Comparison of ENCODE assay signal across 8 cellular contexts in the genomic region with DNA sequence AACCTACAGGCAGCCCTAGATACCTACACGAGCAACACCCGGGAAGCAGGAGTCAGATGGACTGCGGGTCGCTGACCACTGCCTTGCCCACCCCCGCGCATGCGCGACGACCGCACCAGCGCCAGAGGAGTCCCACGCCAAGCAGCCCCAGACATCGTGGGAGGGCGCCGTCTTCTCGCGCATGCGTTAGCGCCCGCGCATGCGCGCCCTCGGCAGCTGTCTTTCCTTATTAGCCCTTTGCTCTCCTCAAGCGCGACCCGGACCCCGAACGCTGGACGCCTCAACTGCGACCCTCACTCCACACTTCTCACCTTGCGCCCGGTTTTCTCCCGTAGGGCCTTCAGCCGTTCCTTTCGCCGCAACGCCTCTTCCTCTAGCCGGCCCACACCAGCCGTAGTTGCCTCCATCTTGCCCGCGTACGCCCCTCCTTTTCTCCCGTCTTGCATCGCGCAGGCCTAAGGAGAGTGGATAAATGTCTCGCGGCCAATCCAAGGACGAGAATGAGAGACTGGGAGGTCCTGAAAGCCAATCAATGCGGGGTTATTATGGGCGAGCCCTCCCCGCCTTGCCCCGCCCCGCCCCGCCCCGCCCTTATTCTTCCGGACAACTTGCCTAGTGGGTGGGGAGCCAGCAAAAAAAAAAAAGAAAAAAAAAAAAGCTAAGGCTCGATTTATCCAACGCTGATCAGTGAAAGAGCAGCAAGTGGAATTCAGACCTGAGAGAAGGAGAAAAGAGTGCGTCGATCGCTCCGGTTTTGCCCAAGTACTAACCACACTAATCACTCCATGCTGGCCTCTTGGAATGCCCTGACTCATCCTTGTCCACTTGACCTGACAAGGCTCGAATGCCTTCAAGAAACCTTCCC. TPM values are rescaled to one million over a fixed set of nuclear protein-coding genes. Genes with fewer than 3 reads are reported as not detected.
DNase-seq lines count a peak whose midpoint lies in the region; ATAC-seq and TF ChIP-seq lines count a peak whose summit lies in the region.

Gene CCDC12, minus strand, starts transcription at position 420 of the 865 bp plus-strand sequence. Its CDS starts 13 bp downstream, at position 407.

- H3K27me3 ChIP-seq in KMS-11 (ENCODE audit: insufficient read depth, low read depth) (no peaks in the 10 kb centered on the region), Peyer's patch (no peaks in the 10 kb centered on the region), esophagus squamous epithelium (no peaks in the 10 kb centered on the region)

- H3K4me1 ChIP-seq in KMS-11 (ENCODE audit: low read depth, poor library complexity, severe bottlenecking) = peaks cover 7% of the 10 kb centered on the region
- H3K4me1 ChIP-seq in Peyer's patch = peaks cover 0 to 61% (median 24%) of the 10 kb centered on the region in 4 donors
- peaks cover 24 to 86% (median 57%) of the 10 kb centered on the region in 3 donors for H3K4me1 ChIP-seq in esophagus squamous epithelium

- peak within 1 kb of the TSS; percentile 41; the same call in 1 of the 2 replicates for H2AFZ ChIP-seq in KMS-11 (ENCODE audit: low read depth)

- peak; percentile 54 for ATAC-seq in GM21723 (IDR thresholded peaks at IDR 0.05; ENCODE audit: unreplicated experiment)
- peak; percentile 77 to 78 for ATAC-seq in activated T-cell treated with anti-CD3 and anti-CD28 coated beads, Interleukin-2, amount 50 U/mL, for 72 hours (replicated peaks in 1 of 2)

- H3K27ac ChIP-seq in KMS-11 (peak within 1 kb of the TSS; percentile 68), Peyer's patch (peak within 1 kb of the TSS; percentile 83 to 93 (median 90)), esophagus squamous epithelium (peak within 1 kb of the TSS; percentile 91 to 99 (median 97))

- peaks cover 78% of the 10 kb centered on the region for H3K4me1 Mint-ChIP-seq in activated T-cell treated with anti-CD3 and anti-CD28 coated beads, Interleukin-2, amount 50 U/mL, for 72 hours (ENCODE audit: low read depth)

- TF ChIP-seq CTCF in KMS-11 (conservative IDR thresholded peaks at IDR 0.05; ENCODE audit: low read depth, low read length) (no peak), Peyer's patch (IDR thresholded peaks at IDR 0.05) (no peak), esophagus squamous epithelium (IDR thresholded peaks at IDR 0.05) (peak in 1 of 6 experiments; percentile 31)

- H3K27ac Mint-ChIP-seq in activated T-cell treated with anti-CD3 and anti-CD28 coated beads, Interleukin-2, amount 50 U/mL, for 72 hours = peak within 1 kb of the TSS; percentile 97

- H3K4me3 ChIP-seq in KMS-11 (IDR thresholded peaks at IDR 0.05; ENCODE audit: insufficient read depth, low read depth, low read length) (no peak within 1 kb of the TSS), Peyer's patch (peak within 1 kb of the TSS; percentile 63 to 86 (median 78)), esophagus squamous epithelium (peak within 1 kb of the TSS; percentile 45 to 83 (median 74))

- H3K4me2 ChIP-seq in KMS-11 = peak within 1 kb of the TSS; percentile 63

- peaks cover 52% of the 10 kb centered on the region for H3K79me2 ChIP-seq in KMS-11 (ENCODE audit: insufficient read depth, low read depth)

- H4K20me1 ChIP-seq in KMS-11 (ENCODE audit: insufficient read depth) = no peaks in the 10 kb centered on the region

- H3K27me3 Mint-ChIP-seq in activated T-cell treated with anti-CD3 and anti-CD28 coated beads, Interleukin-2, amount 50 U/mL, for 72 hours (ENCODE audit: low read depth) = no peaks in the 10 kb centered on the region

- H3K9ac ChIP-seq in KMS-11 = peak within 1 kb of the TSS; percentile 80

- TF ChIP-seq POLR2A in Peyer's patch (IDR thresholded peaks at IDR 0.05) = peak; percentile 83 to 86
- TF ChIP-seq POLR2A in esophagus squamous epithelium (IDR thresholded peaks at IDR 0.05) = peak in 3 of 4 donors; percentile 50 to 85 (median 71)

- WGBS in esophagus squamous epithelium, 2 donors = 1% methylated on average over 45 to 63 of the region's 64 CpGs

- H3K9me3 Mint-ChIP-seq in activated T-cell treated with anti-CD3 and anti-CD28 coated beads, Interleukin-2, amount 50 U/mL, for 72 hours = no peaks in the 10 kb centered on the region

- no peaks in the 10 kb centered on the region for H3K36me3 ChIP-seq in KMS-11 (ENCODE audit: insufficient read depth)
- H3K36me3 ChIP-seq in Peyer's patch = no peaks in the 10 kb centered on the region
- peaks cover 0 to 2% (median 0%) of the 10 kb centered on the region in 3 donors for H3K36me3 ChIP-seq in esophagus squamous epithelium

- DNase-seq in DMS153 treated with DMSO at 0.1 percent for 48 hours (lab: John Stamatoyannopoulos, UW; ENCODE audit: unreplicated experiment) (peak; percentile 65), Peyer's patch (peak; percentile 96 to 98 (median 97)), esophagus squamous epithelium (lab: John Stamatoyannopoulos, UW) (peak; percentile 92), myocyte (ENCODE audit: low read depth) (peak; percentile 100)
- peak; percentile 90 to 96 for DNase-seq in activated T-cell treated with anti-CD3 and anti-CD28 coated beads, Interleukin-2, amount 50 U/mL, for 72 hours
- peak; percentile 79 to 93 for DNase-seq in stimulated activated CD8-positive, alpha-beta memory T cell treated with anti-CD3 and anti-CD28 coated beads, Interleukin-7, amount 100 ng/mL, for 48 hours (ENCODE audit: extremely low read depth in 1 of 2, low read depth in 1 of 2)

- H3K36me3 Mint-ChIP-seq in activated T-cell treated with anti-CD3 and anti-CD28 coated beads, Interleukin-2, amount 50 U/mL, for 72 hours (ENCODE audit: insufficient read depth in 2 of 2) = peaks cover 4 to 21% of the 10 kb centered on the region in 2 donors

- H3K4me3 Mint-ChIP-seq in activated T-cell treated with anti-CD3 and anti-CD28 coated beads, Interleukin-2, amount 50 U/mL, for 72 hours = peak within 1 kb of the TSS; percentile 95

- intact Hi-C loops in esophagus squamous epithelium (cut with DNase I) = loop anchor here (5.0 kb wide), 1 partner anchor 39 kb away; no protein-coding TSS in a partner anchor

- no peaks in the 10 kb centered on the region for H3K9me3 ChIP-seq in Peyer's patch
- H3K9me3 ChIP-seq in esophagus squamous epithelium = no peaks in the 10 kb centered on the region

RNA-seq across cellular contexts. Expression of gene CCDC12, which starts in this region (rescaled TPM):
- 10 to 100 TPM; 41.7 to 90.0 (median 59.2) TPM for total RNA-seq in Peyer's patch
- total RNA-seq in activated T-cell treated with anti-CD3 and anti-CD28 coated beads, Interleukin-2, amount 50 U/mL, for 72 hours = 10 to 100 TPM; 54.7 to 56.2 TPM
- 10 to 100 TPM; 55.5 to 87.5 (median 67.5) TPM for total RNA-seq in esophagus squamous epithelium
- total RNA-seq in myocyte = 20.9 and 22.6 TPM in 2 replicates
- polyA plus RNA-seq in myocyte (2012) = 31.8 TPM
